8 cellular contexts compared by ENCODE assay signal in genomic region chr20:40103420-40103819, GRCh38.
"Had no signal": no experiment of that assay in that cellular context is flagged by ENCODE, and none has a peak within 500 bp of the region (broad histone marks: within the 10 kb centered on the region; RNA-seq: fewer than 3 reads in every experiment).

No MANE protein-coding gene starts in this region.

- H3K9ac ChIP-seq: GM23248, KMS-11 had no signal

- H3K36me3 Mint-ChIP-seq: IgD-negative memory B cell had no signal

- H3K4me2 ChIP-seq: KMS-11 had no signal

- H3K36me3 ChIP-seq: HAP-1 had no signal

- H3K27ac Mint-ChIP-seq: IgD-negative memory B cell had no signal

- H3K4me1 ChIP-seq: HAP-1 had no signal

- ATAC-seq: HCT116 had no signal

- DNase-seq: GM23248, GOT3, H7, KBM-7 had no signal

- H3K4me1 Mint-ChIP-seq: IgD-negative memory B cell had no signal

- H3K27me3 Mint-ChIP-seq: IgD-negative memory B cell had no signal

- H3K9me3 ChIP-seq: HAP-1 had no signal

- H3K27ac ChIP-seq: GM23248, KMS-11 had no signal

- H3K4me3 Mint-ChIP-seq: IgD-negative memory B cell had no signal

- H3K4me3 ChIP-seq: GM23248, HAP-1 had no signal

- H3K9me3 Mint-ChIP-seq: IgD-negative memory B cell had no signal
